In genomic region chr20:38652995-38653394, GRCh38 we compare ENCODE assay signal across 24 cellular contexts. TPM values are rescaled to one million over a fixed set of nuclear protein-coding genes. Genes with fewer than 3 reads are reported as not detected.
DNase-seq lines count a peak whose midpoint lies in the region; ATAC-seq, FAIRE-seq and TF ChIP-seq lines count a peak whose summit lies in the region.
"Had no signal": no experiment of that assay in that cellular context is flagged by ENCODE, and none has a peak within 500 bp of the region (broad histone marks: within the 10 kb centered on the region; RNA-seq: fewer than 3 reads in every experiment).

No MANE protein-coding gene starts in this region.

- intact Hi-C loops in natural killer cell (cut with micrococcal nuclease): no loop called here

- no peak overlapping the region for H3K4ac ChIP-seq in H1 (replicated peaks; ENCODE audit: insufficient read length, low read depth, low read length)

- no peak overlapping the region for H2BK15ac ChIP-seq in H1 (ENCODE audit: low read length)

- H3K27me3 ChIP-seq in H1 (replicated peaks in 1 of 4; ENCODE audit: control insufficient read depth in 3 of 4, extremely low read depth in 1 of 4, insufficient read depth in 3 of 4, low read length in 3 of 4) (peaks cover 0 to 18% (median 8%) of the 10 kb centered on the region in 4 experiments; a peak in 6 of 7 replicates), neural progenitor cell (peaks cover 79% of the 10 kb centered on the region)

- H2BK12ac ChIP-seq in H1 (ENCODE audit: low read depth, low read length): no peak overlapping the region; the same call in 1 of the 2 replicates

- H4K5ac ChIP-seq in H1 (ENCODE audit: insufficient read length, low read depth, low read length): no peak overlapping the region

- H3F3A ChIP-seq in neural progenitor cell (ENCODE audit: low read depth): no peaks in the 10 kb centered on the region

- H3K9ac ChIP-seq in H1 (replicated peaks in 1 of 4; ENCODE audit: extremely low read depth in 1 of 4, low read depth in 3 of 4, low read length in 3 of 4) (no peak overlapping the region), neural progenitor cell (no peak overlapping the region)
- H3K9ac ChIP-seq: GM23248 had no signal

- H3K56ac ChIP-seq in H1 (replicated peaks; ENCODE audit: insufficient read length, low read depth, low read length): peak overlapping the region; percentile 94

- H3K4me1 ChIP-seq in H1 (replicated peaks in 1 of 4; ENCODE audit: control insufficient read depth in 3 of 4, insufficient read depth in 4 of 4, low read length in 3 of 4) (peaks cover 0 to 2% (median 0%) of the 10 kb centered on the region in 4 experiments; a peak in 1 of 7 replicates), neural progenitor cell (no peaks in the 10 kb centered on the region)
- H3K4me1 ChIP-seq: BE2C, Caco-2 had no signal

- H3K79me2 ChIP-seq in H1 (ENCODE audit: control insufficient read depth in 1 of 2, insufficient read depth in 2 of 2, low read length in 2 of 2) (no peaks in the 10 kb centered on the region), neural progenitor cell (ENCODE audit: low read depth) (no peaks in the 10 kb centered on the region)

- H3K23me2 ChIP-seq in H1 (ENCODE audit: low read depth, low read length): peaks cover 11% of the 10 kb centered on the region; the same call in 1 of the 2 replicates

- H3K4me3 Mint-ChIP-seq in natural killer cell (no peak overlapping the region), neural progenitor cell (peak overlapping the region; percentile 0)
- H3K4me3 Mint-ChIP-seq in natural killer cell treated with Interleukin-12 subunit alpha and Interleukin-12 subunit beta and Interleukin-15 and Interleukin-18, amount 100 ng/mL, for 72 hours: no peak overlapping the region
- H3K4me3 Mint-ChIP-seq: CD4-positive, alpha-beta T cell; HFFc6; IgD-negative memory B cell had no signal

- H2BK5ac ChIP-seq in H1 (ENCODE audit: low read depth, low read length): no peak overlapping the region

- H4K8ac ChIP-seq in H1 (ENCODE audit: extremely low read depth, insufficient read depth, low read length): no peak overlapping the region

- 69% methylated on average over 2 of the region's 2 CpGs; no CpG with 5 or more reads in 1 of the 2 experiments for WGBS in H1 (ENCODE audit: extremely low coverage in 1 of 2, insufficient coverage in 1 of 2, insufficient read length in 1 of 2, insufficient replicate concordance in 2 of 2, low coverage in 1 of 2, low lambda C conversion rate in 2 of 2, missing lambda C conversion rate in 1 of 2), 2 experiments

- H3K23ac ChIP-seq in H1 (ENCODE audit: insufficient read length): no peak overlapping the region

- H3K9me3 ChIP-seq in H1 (ENCODE audit: insufficient read depth in 2 of 2, low read depth in 1 of 2, low read length in 1 of 2): no peaks in the 10 kb centered on the region
- H3K9me3 ChIP-seq in neural progenitor cell (ENCODE audit: low read depth): no peaks in the 10 kb centered on the region
- H3K9me3 ChIP-seq: BE2C, Caco-2 had no signal

- H3K27ac Mint-ChIP-seq in natural killer cell (peak overlapping the region; percentile 3 to 45), neural progenitor cell (no peak overlapping the region)
- H3K27ac Mint-ChIP-seq in natural killer cell treated with Interleukin-12 subunit alpha and Interleukin-12 subunit beta and Interleukin-15 and Interleukin-18, amount 100 ng/mL, for 72 hours: peak overlapping the region in 1 of 2 donors; percentile 13
- H3K27ac Mint-ChIP-seq: CD4-positive, alpha-beta T cell; HFFc6; IgD-negative memory B cell had no signal

- H3K4me2 ChIP-seq in H1 (ENCODE audit: insufficient read depth in 1 of 2, low read depth in 2 of 2, low read length in 2 of 2) (no peak overlapping the region), neural progenitor cell (no peak overlapping the region)

- CTCF ChIA-PET in H1 (lab: Charles Lee; ENCODE audit: partially characterized antibody): interaction anchor here (0.6 to 0.7 kb wide), 2 partner anchors 20 to 276 kb away, joined by 3 read pairs; no protein-coding TSS in a partner anchor

- no peak overlapping the region for H3K14ac ChIP-seq in H1 (ENCODE audit: insufficient read length)

- H3K27ac ChIP-seq in H1 (ENCODE audit: low read depth, low read length): no peak overlapping the region
- no peak overlapping the region for H3K27ac ChIP-seq in neural progenitor cell
- H3K27ac ChIP-seq: C4-2B, GM23248 had no signal

- H3K79me1 ChIP-seq in H1 (ENCODE audit: low read depth, low read length): no peaks in the 10 kb centered on the region

- no peak overlapping the region for H3K18ac ChIP-seq in H1 (ENCODE audit: extremely low read depth, low read length)

- POLR2A ChIA-PET in H1 (lab: Charles Lee; ENCODE audit: partially characterized antibody): no interaction called here

- TF ChIP-seq RAD21 in H1 (IDR thresholded peaks at IDR 0.05 in 1 of 2, conservative IDR thresholded peaks at IDR 0.05 in 1 of 2; ENCODE audit: low read depth in 2 of 2, low read length in 2 of 2): no peak

- H3K27me3 Mint-ChIP-seq in natural killer cell (ENCODE audit: low read depth in 2 of 2) (peaks cover 2 to 25% of the 10 kb centered on the region in 2 donors), neural progenitor cell (ENCODE audit: insufficient read depth, low read depth) (peaks cover 21% of the 10 kb centered on the region)
- peaks cover 9 to 10% of the 10 kb centered on the region in 2 donors for H3K27me3 Mint-ChIP-seq in natural killer cell treated with Interleukin-12 subunit alpha and Interleukin-12 subunit beta and Interleukin-15 and Interleukin-18, amount 100 ng/mL, for 72 hours

- H4K91ac ChIP-seq in H1 (replicated peaks; ENCODE audit: insufficient read length, low read length): no peak overlapping the region

- no peaks in the 10 kb centered on the region for H3K36me3 ChIP-seq in H1 (ENCODE audit: control insufficient read depth in 2 of 4, insufficient read depth in 4 of 4, low read length in 3 of 4)
- no peaks in the 10 kb centered on the region for H3K36me3 ChIP-seq in neural progenitor cell
- H3K36me3 ChIP-seq: BE2C had no signal

- TF ChIP-seq EP300 in H1 (IDR thresholded peaks at IDR 0.05; ENCODE audit: borderline replicate concordance in 1 of 2, low read depth in 2 of 2, low read length in 2 of 2): no peak

- DNase-seq in natural killer cell (no peak), HTR-8/SVneo (ENCODE audit: insufficient read length, low spot score) (no peak), H1 (ENCODE audit: low read depth in 1 of 2, low spot score in 2 of 2) (no peak), neural progenitor cell (ENCODE audit: low spot score) (no peak), C1 segment of cervical spinal cord (lab: John Stamatoyannopoulos, UW) (no peak), kidney glomerular epithelial cell (lab: John Stamatoyannopoulos, UW) (no peak)
- DNase-seq in natural killer cell treated with Interleukin-12 subunit alpha and Interleukin-12 subunit beta and Interleukin-15 and Interleukin-18, amount 100 ng/mL, for 72 hours (ENCODE audit: low spot score): no peak
- no peak for DNase-seq in activated CD4-positive, CD25-positive, alpha-beta regulatory T cell treated with anti-CD3 and anti-CD28 coated beads, Interleukin-2, amount 50 U/mL, for 72 hours
- DNase-seq: BE2C; Caco-2; CD4-positive, alpha-beta T cell; GM23248; HCEC 1CT; HFFc6; KG1 had no signal

- H3K4me1 Mint-ChIP-seq in natural killer cell (peaks cover 5 to 10% of the 10 kb centered on the region in 2 donors), neural progenitor cell (no peaks in the 10 kb centered on the region)
- H3K4me1 Mint-ChIP-seq in natural killer cell treated with Interleukin-12 subunit alpha and Interleukin-12 subunit beta and Interleukin-15 and Interleukin-18, amount 100 ng/mL, for 72 hours (ENCODE audit: low read depth in 2 of 2): peaks cover 5 to 6% of the 10 kb centered on the region in 2 donors
- H3K4me1 Mint-ChIP-seq: IgD-negative memory B cell had no signal

- no peak overlapping the region; the same call in 1 of the 2 replicates for H2AK5ac ChIP-seq in H1 (ENCODE audit: low read depth, low read length)

- no peak overlapping the region for H2AFZ ChIP-seq in H1 (ENCODE audit: low read length)
- H2AFZ ChIP-seq in neural progenitor cell (replicated peaks): no peak overlapping the region
- H2AFZ ChIP-seq: GM23248 had no signal

- H3K9me3 Mint-ChIP-seq in natural killer cell: peaks cover 4 to 5% of the 10 kb centered on the region in 2 donors
- peaks cover 5% of the 10 kb centered on the region for H3K9me3 Mint-ChIP-seq in natural killer cell treated with Interleukin-12 subunit alpha and Interleukin-12 subunit beta and Interleukin-15 and Interleukin-18, amount 100 ng/mL, for 72 hours
- H3K9me3 Mint-ChIP-seq in neural progenitor cell: no peaks in the 10 kb centered on the region
- H3K9me3 Mint-ChIP-seq: HFFc6 had no signal

- H4K20me1 ChIP-seq in H1 (replicated peaks in 1 of 2; ENCODE audit: control insufficient read depth in 1 of 2, insufficient read depth in 2 of 2, low read length in 2 of 2) (peaks cover 0 to 10% of the 10 kb centered on the region in 2 experiments), neural progenitor cell (ENCODE audit: low read depth) (no peaks in the 10 kb centered on the region)

- H2BK120ac ChIP-seq in H1 (replicated peaks; ENCODE audit: low read depth, low read length): no peak overlapping the region

- TF ChIP-seq CTCF in natural killer cell (IDR thresholded peaks at IDR 0.05): no peak
- no peak for TF ChIP-seq CTCF in H1 (IDR thresholded peaks at IDR 0.05; ENCODE audit: control extremely low read depth in 1 of 3, insufficient read depth in 1 of 3, low read depth in 1 of 3, low read length in 3 of 3)
- no peak for TF ChIP-seq CTCF in neural progenitor cell (IDR thresholded peaks at IDR 0.05)

- no peak for TF ChIP-seq POLR2A in H1 (IDR thresholded peaks at IDR 0.05; ENCODE audit: control extremely low read depth in 1 of 2, low read depth in 2 of 2, low read length in 2 of 2)

- H2BK20ac ChIP-seq in H1 (ENCODE audit: low read length): no peak overlapping the region

- peak in 1 of 3 donors; percentile 51 for ATAC-seq in natural killer cell
- no peak for ATAC-seq in natural killer cell treated with Interleukin-12 subunit alpha and Interleukin-12 subunit beta and Interleukin-15 and Interleukin-18, amount 100 ng/mL, for 72 hours

- FAIRE-seq in HTR-8/SVneo (lab: Jason Lieb, UNC): peak; percentile 100
- FAIRE-seq in H1 (lab: Jason Lieb, UNC): no peak
- FAIRE-seq: D721Med, G401.6, GM12892, GM18507, H54 had no signal

- H3K4me3 ChIP-seq in H1 (ENCODE audit: extremely low read depth in 1 of 4, insufficient read depth in 2 of 4, low read depth in 3 of 4, low read length in 4 of 4) (no peak overlapping the region), neural progenitor cell (no peak overlapping the region)
- H3K4me3 ChIP-seq: GM23248 had no signal

- H3K36me3 Mint-ChIP-seq in natural killer cell (no peaks in the 10 kb centered on the region), neural progenitor cell (no peaks in the 10 kb centered on the region)
- H3K36me3 Mint-ChIP-seq in natural killer cell treated with Interleukin-12 subunit alpha and Interleukin-12 subunit beta and Interleukin-15 and Interleukin-18, amount 100 ng/mL, for 72 hours: peaks cover 5% of the 10 kb centered on the region
- H3K36me3 Mint-ChIP-seq: IgD-negative memory B cell had no signal

RNA-seq across cellular contexts. Expression of gene ARHGAP40, which starts 51.4 kb away (rescaled TPM):
- total RNA-seq in natural killer cell (not detected), neural progenitor cell (ENCODE audit: low replicate concordance) (not detected in 2 replicates)
- total RNA-seq in natural killer cell treated with Interleukin-12 subunit alpha and Interleukin-12 subunit beta and Interleukin-15 and Interleukin-18, amount 100 ng/mL, for 72 hours: not detected
- 0.74 and 0.86 TPM in 2 replicates for total RNA-seq in H1 (2021; fragmentation: NEBNext Ultra II Directional; extraction: Animal tissue kit (Norgen Biotek cat#: 25700))
- 0.69 and 1.4 TPM in 2 replicates for polyA plus RNA-seq in H1 (2011; rRNA removed)
- polyA plus RNA-seq in H1 (2011; cell fraction: cytosol; rRNA removed): 0.94 TPM
- polyA plus RNA-seq in H1 (2011; cell fraction: nucleus; rRNA removed): 2.7 TPM
- polyA plus RNA-seq in H1 (2012, experiment 1 of 2): 1.0 to 1.5 TPM (median 1.2 TPM) in 4 replicates
- polyA plus RNA-seq in H1 (2012, experiment 2 of 2): 0.77 TPM
- polyA plus RNA-seq in H1 (2013, experiment 1 of 2): 0.45 TPM
- polyA plus RNA-seq in H1 (2013, experiment 2 of 2): 0.42 TPM
- polyA minus RNA-seq in H1 (2011; rRNA and poly(A)+ RNA removed): 0.44 and 0.71 TPM in 2 replicates
- polyA minus RNA-seq in H1 (2011; cell fraction: cytosol; rRNA and poly(A)+ RNA removed): not detected
- polyA minus RNA-seq in H1 (2011; cell fraction: nucleus; rRNA and poly(A)+ RNA removed): 0.40 TPM
- total RNA-seq: A172; CD4-positive, alpha-beta T cell; GM23248; HT-29 had no signal
- polyA plus RNA-seq: GM23248, IgD-negative memory B cell had no signal
